In the genomic region with DNA sequence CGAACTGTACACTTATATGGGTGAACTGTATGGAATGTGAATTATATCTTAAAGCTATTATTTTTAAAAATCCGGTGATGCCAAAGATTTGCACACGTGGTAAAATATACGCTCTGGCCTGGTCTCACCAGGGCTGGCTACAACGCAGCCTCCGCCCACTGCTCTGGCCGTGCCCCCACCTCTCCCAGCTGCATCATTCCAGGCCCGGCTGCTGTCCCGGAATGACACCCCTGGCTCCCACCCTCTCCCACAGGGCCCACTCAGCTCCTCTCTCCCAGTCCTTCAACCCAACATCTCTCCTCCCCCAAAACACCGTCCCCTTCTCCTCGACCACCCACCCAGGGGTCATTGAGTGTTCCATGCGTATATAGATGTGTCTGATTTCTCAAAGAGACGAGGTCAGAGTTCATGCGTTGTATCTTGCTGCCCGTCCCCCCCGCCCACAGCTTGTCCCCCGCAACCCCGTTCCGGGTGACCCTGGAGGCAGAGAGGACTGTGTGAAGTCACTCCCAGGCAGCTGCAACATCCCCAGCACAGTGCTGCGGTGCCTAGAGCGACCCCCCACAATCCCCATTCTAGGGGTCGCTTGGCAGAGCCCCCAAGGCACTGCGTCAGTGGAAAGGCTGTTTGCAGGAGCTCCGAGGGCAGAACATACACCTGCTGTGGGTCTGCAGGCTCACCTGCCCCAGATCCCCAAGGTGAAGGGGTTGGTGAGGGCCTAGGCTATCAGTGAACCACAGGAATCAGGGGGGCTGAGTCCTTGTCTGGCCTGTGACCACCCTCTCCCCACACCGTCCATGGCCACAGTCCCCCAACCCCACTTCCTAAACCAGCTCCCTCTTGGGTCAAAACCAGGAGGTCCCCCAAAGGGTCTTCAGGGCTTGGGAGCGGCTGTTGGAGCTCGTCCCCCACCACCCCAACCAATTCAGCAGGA, we compare ENCODE assay signal across 1 cellular context.
TF ChIP-seq lines count a peak whose summit lies in the region.

No MANE protein-coding gene starts in this region.

TF ChIP-seq in GM23338, 12 proteins besides CTCF, POLR2A, EP300 and RAD21 (continued from another document):
- TF ChIP-seq, protein P1, sequence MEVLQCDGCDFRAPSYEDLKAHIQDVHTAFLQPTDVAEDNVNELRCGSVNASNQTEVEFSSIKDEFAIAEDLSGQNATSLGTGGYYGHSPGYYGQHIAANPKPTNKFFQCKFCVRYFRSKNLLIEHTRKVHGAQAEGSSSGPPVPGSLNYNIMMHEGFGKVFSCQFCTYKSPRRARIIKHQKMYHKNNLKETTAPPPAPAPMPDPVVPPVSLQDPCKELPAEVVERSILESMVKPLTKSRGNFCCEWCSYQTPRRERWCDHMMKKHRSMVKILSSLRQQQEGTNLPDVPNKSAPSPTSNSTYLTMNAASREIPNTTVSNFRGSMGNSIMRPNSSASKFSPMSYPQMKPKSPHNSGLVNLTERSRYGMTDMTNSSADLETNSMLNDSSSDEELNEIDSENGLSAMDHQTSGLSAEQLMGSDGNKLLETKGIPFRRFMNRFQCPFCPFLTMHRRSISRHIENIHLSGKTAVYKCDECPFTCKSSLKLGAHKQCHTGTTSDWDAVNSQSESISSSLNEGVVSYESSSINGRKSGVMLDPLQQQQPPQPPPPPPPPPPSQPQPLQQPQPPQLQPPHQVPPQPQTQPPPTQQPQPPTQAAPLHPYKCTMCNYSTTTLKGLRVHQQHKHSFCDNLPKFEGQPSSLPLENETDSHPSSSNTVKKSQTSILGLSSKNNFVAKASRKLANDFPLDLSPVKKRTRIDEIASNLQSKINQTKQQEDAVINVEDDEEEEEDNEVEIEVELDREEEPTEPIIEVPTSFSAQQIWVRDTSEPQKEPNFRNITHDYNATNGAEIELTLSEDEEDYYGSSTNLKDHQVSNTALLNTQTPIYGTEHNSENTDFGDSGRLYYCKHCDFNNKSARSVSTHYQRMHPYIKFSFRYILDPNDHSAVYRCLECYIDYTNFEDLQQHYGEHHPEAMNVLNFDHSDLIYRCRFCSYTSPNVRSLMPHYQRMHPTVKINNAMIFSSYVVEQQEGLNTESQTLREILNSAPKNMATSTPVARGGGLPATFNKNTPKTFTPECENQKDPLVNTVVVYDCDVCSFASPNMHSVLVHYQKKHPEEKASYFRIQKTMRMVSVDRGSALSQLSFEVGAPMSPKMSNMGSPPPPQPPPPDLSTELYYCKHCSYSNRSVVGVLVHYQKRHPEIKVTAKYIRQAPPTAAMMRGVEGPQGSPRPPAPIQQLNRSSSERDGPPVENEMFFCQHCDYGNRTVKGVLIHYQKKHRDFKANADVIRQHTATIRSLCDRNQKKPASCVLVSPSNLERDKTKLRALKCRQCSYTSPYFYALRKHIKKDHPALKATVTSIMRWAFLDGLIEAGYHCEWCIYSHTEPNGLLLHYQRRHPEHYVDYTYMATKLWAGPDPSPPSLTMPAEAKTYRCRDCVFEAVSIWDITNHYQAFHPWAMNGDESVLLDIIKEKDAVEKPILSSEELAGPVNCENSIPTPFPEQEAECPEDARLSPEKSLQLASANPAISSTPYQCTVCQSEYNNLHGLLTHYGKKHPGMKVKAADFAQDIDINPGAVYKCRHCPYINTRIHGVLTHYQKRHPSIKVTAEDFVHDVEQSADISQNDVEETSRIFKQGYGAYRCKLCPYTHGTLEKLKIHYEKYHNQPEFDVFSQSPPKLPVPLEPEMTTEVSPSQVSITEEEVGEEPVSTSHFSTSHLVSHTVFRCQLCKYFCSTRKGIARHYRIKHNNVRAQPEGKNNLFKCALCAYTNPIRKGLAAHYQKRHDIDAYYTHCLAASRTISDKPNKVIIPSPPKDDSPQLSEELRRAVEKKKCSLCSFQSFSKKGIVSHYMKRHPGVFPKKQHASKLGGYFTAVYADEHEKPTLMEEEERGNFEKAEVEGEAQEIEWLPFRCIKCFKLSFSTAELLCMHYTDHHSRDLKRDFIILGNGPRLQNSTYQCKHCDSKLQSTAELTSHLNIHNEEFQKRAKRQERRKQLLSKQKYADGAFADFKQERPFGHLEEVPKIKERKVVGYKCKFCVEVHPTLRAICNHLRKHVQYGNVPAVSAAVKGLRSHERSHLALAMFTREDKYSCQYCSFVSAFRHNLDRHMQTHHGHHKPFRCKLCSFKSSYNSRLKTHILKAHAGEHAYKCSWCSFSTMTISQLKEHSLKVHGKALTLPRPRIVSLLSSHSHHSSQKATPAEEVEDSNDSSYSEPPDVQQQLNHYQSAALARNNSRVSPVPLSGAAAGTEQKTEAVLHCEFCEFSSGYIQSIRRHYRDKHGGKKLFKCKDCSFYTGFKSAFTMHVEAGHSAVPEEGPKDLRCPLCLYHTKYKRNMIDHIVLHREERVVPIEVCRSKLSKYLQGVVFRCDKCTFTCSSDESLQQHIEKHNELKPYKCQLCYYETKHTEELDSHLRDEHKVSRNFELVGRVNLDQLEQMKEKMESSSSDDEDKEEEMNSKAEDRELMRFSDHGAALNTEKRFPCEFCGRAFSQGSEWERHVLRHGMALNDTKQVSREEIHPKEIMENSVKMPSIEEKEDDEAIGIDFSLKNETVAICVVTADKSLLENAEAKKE (CRISPR knock-in tag; IDR thresholded peaks at IDR 0.05), result no peak
- TF ChIP-seq, protein P2, sequence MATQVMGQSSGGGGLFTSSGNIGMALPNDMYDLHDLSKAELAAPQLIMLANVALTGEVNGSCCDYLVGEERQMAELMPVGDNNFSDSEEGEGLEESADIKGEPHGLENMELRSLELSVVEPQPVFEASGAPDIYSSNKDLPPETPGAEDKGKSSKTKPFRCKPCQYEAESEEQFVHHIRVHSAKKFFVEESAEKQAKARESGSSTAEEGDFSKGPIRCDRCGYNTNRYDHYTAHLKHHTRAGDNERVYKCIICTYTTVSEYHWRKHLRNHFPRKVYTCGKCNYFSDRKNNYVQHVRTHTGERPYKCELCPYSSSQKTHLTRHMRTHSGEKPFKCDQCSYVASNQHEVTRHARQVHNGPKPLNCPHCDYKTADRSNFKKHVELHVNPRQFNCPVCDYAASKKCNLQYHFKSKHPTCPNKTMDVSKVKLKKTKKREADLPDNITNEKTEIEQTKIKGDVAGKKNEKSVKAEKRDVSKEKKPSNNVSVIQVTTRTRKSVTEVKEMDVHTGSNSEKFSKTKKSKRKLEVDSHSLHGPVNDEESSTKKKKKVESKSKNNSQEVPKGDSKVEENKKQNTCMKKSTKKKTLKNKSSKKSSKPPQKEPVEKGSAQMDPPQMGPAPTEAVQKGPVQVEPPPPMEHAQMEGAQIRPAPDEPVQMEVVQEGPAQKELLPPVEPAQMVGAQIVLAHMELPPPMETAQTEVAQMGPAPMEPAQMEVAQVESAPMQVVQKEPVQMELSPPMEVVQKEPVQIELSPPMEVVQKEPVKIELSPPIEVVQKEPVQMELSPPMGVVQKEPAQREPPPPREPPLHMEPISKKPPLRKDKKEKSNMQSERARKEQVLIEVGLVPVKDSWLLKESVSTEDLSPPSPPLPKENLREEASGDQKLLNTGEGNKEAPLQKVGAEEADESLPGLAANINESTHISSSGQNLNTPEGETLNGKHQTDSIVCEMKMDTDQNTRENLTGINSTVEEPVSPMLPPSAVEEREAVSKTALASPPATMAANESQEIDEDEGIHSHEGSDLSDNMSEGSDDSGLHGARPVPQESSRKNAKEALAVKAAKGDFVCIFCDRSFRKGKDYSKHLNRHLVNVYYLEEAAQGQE (IDR thresholded peaks at IDR 0.05; ENCODE audit: unreplicated experiment), result no peak
TF ChIP-seq in GM23338: peak in this region for 0.
